In genomic region chr3:44444896-44445691, GRCh38 we compare ENCODE assay signal across 22 cellular contexts. TPM values are rescaled to one million over a fixed set of nuclear protein-coding genes. Genes with fewer than 3 reads are reported as not detected.
DNase-seq lines count a peak whose midpoint lies in the region; ATAC-seq, FAIRE-seq and TF ChIP-seq lines count a peak whose summit lies in the region.
"Had no signal": no experiment of that assay in that cellular context is flagged by ENCODE, and none has a peak within 500 bp of the region (broad histone marks: within the 10 kb centered on the region; RNA-seq: fewer than 3 reads in every experiment).

No MANE protein-coding gene starts in this region.

- no peak overlapping the region for H3K4me3 ChIP-seq in CD8-positive, alpha-beta T cell (ENCODE audit: low read depth, low read length)
- no peak overlapping the region for H3K4me3 ChIP-seq in GM12878
- H3K4me3 ChIP-seq: SJSA1 had no signal

- TF ChIP-seq RAD21 in GM12878 (IDR thresholded peaks at IDR 0.05; ENCODE audit: insufficient read depth, low read depth, low read length) = no peak

- no peaks in the 10 kb centered on the region for H3K27me3 Mint-ChIP-seq in activated naive CD4-positive, alpha-beta T cell treated with anti-CD3 and anti-CD28 coated beads for 36 hours (ENCODE audit: low read depth)
- no peaks in the 10 kb centered on the region for H3K27me3 Mint-ChIP-seq in CD8-positive, alpha-beta T cell (ENCODE audit: low read depth)
- no peaks in the 10 kb centered on the region for H3K27me3 Mint-ChIP-seq in naive thymus-derived CD8-positive, alpha-beta T cell

- in situ Hi-C loops in GM12878 (cut with MboI) = no loop called here

- peaks cover 30% of the 10 kb centered on the region for H3K9me3 Mint-ChIP-seq in activated naive CD4-positive, alpha-beta T cell treated with anti-CD3 and anti-CD28 coated beads for 36 hours
- H3K9me3 Mint-ChIP-seq in CD8-positive, alpha-beta T cell = peaks cover 2% of the 10 kb centered on the region
- H3K9me3 Mint-ChIP-seq in naive thymus-derived CD8-positive, alpha-beta T cell = peaks cover 0 to 10% (median 3%) of the 10 kb centered on the region in 9 donors

- no peak overlapping the region for H3K9ac ChIP-seq in GM12878 (ENCODE audit: control insufficient read depth, insufficient read depth, low read length)

- no peak for TF ChIP-seq CTCF in CD8-positive, alpha-beta T cell (IDR thresholded peaks at IDR 0.05)
- TF ChIP-seq CTCF in GM12878 (IDR thresholded peaks at IDR 0.05 in 2 of 3, conservative IDR thresholded peaks at IDR 0.05 in 1 of 3; ENCODE audit: control insufficient read depth in 2 of 3, extremely low read depth in 1 of 3, insufficient read depth in 1 of 3, low read depth in 3 of 3, low read length in 3 of 3) = no peak

- H3K4me3 Mint-ChIP-seq in activated naive CD4-positive, alpha-beta T cell treated with anti-CD3 and anti-CD28 coated beads for 36 hours = no peak overlapping the region
- no peak overlapping the region for H3K4me3 Mint-ChIP-seq in CD8-positive, alpha-beta T cell
- H3K4me3 Mint-ChIP-seq in naive thymus-derived CD8-positive, alpha-beta T cell = peak overlapping the region in 1 of 10 donors; percentile 42

- RAD21 ChIA-PET in GM12878 (lab: Charles Lee; ENCODE audit: unreplicated experiment) = no interaction called here

- peaks cover 36% of the 10 kb centered on the region for H3K4me1 Mint-ChIP-seq in activated naive CD4-positive, alpha-beta T cell treated with anti-CD3 and anti-CD28 coated beads for 36 hours (ENCODE audit: low read depth)
- peaks cover 23% of the 10 kb centered on the region for H3K4me1 Mint-ChIP-seq in CD8-positive, alpha-beta T cell (ENCODE audit: low read depth)
- peaks cover 23 to 41% (median 30%) of the 10 kb centered on the region in 4 donors for H3K4me1 Mint-ChIP-seq in naive thymus-derived CD8-positive, alpha-beta T cell

- no peaks in the 10 kb centered on the region for H3K79me2 ChIP-seq in GM12878 (ENCODE audit: control insufficient read depth, insufficient read depth, low read length)

- TSS peak; percentile 5 for BruUV-seq in GM12878 (replicated peaks; lab: Mats Ljungman, UMichigan)

- H3K27ac Mint-ChIP-seq in activated naive CD4-positive, alpha-beta T cell treated with anti-CD3 and anti-CD28 coated beads for 36 hours = peak overlapping the region; percentile 31
- peak overlapping the region; percentile 72 for H3K27ac Mint-ChIP-seq in CD8-positive, alpha-beta T cell
- peak overlapping the region in 8 of 10 donors; percentile 7 to 83 (median 68) for H3K27ac Mint-ChIP-seq in naive thymus-derived CD8-positive, alpha-beta T cell

- no peak for DNase-seq in activated naive CD4-positive, alpha-beta T cell treated with anti-CD3 and anti-CD28 coated beads for 36 hours
- DNase-seq in activated naive CD4-positive, alpha-beta T cell (lab: John Stamatoyannopoulos, UW) = no peak
- DNase-seq in CD8-positive, alpha-beta T cell = no peak
- DNase-seq in GM12878 (ENCODE audit: low read depth, low spot score) (no peak), DMS79 (lab: John Stamatoyannopoulos, UW) (no peak), SIG-M5 (lab: John Stamatoyannopoulos, UW) (no peak)
- DNase-seq in naive thymus-derived CD8-positive, alpha-beta T cell = no peak
- DNase-seq: 8988T, BE2C, DMS 273 treated with DMSO at 0.1 percent for 48 hours, GF-D8, KG1, NCI-H1048, NCI-H1436 treated with DMSO at 0.1 percent for 48 hours, NCI-H2081, NCI-H510A, NCI-H774, PC-3 had no signal

- intact Hi-C loops in activated naive CD4-positive, alpha-beta T cell treated with anti-CD3 and anti-CD28 coated beads for 36 hours (cut with micrococcal nuclease) = no loop called here
- intact Hi-C loops in CD8-positive, alpha-beta T cell (cut with DNase I, micrococcal nuclease) = no loop called here
- intact Hi-C loops in GM12878 (cut with micrococcal nuclease; ENCODE audit: unreplicated experiment) = no loop called here

- SMC1A ChIA-PET in GM12878 (lab: Charles Lee; ENCODE audit: uncharacterized antibody, unreplicated experiment) = interaction anchor here (0.6 kb wide), 1 partner anchor 49 kb away, joined by 3 read pairs; no protein-coding TSS in a partner anchor

- peaks cover 34% of the 10 kb centered on the region for H3K36me3 ChIP-seq in CD8-positive, alpha-beta T cell (ENCODE audit: insufficient read depth, low read length)
- peaks cover 16 to 27% of the 10 kb centered on the region in 2 experiments for H3K36me3 ChIP-seq in GM12878 (ENCODE audit: control insufficient read depth in 2 of 2, insufficient read depth in 2 of 2, low read length in 1 of 2)

- CTCF ChIA-PET in activated naive CD4-positive, alpha-beta T cell treated with anti-CD3 and anti-CD28 coated beads for 36 hours (lab: Charles Lee) = interaction anchor here (0.7 kb wide), 1 partner anchor 10 kb away, joined by 3 read pairs; no protein-coding TSS in a partner anchor
- CTCF ChIA-PET in CD8-positive, alpha-beta T cell (lab: Charles Lee) = no interaction called here
- CTCF ChIA-PET in GM12878 (lab: Yijun Ruan, JAX) = interaction anchor here (0.6 kb wide), 1 partner anchor 80 kb away, joined by 3 read pairs; no protein-coding TSS in a partner anchor

- no peak for TF ChIP-seq EP300 in GM12878 (IDR thresholded peaks at IDR 0.05; ENCODE audit: borderline replicate concordance in 1 of 2, control insufficient read depth in 1 of 2, low read depth in 2 of 2, low read length in 2 of 2)

- WGBS in GM12878 (ENCODE audit: insufficient coverage, insufficient replicate concordance, low lambda C conversion rate, missing lambda C conversion rate) = 96% methylated on average over 7 of the region's 7 CpGs

- H3K9me3 ChIP-seq in CD8-positive, alpha-beta T cell (ENCODE audit: low read length) = no peaks in the 10 kb centered on the region
- H3K9me3 ChIP-seq in GM12878 (replicated peaks; ENCODE audit: control insufficient read depth, insufficient read depth, low read length) = no peaks in the 10 kb centered on the region; the same call in 2 of the 3 replicates
- H3K9me3 ChIP-seq: BE2C had no signal

- H3K27me3 ChIP-seq in CD8-positive, alpha-beta T cell (ENCODE audit: insufficient read depth, low read length) = no peaks in the 10 kb centered on the region
- no peaks in the 10 kb centered on the region for H3K27me3 ChIP-seq in GM12878 (replicated peaks in 1 of 2; ENCODE audit: control insufficient read depth in 2 of 2, insufficient read depth in 2 of 2, low read length in 1 of 2)
- H3K27me3 ChIP-seq: BE2C, SJSA1 had no signal

- no peak for TF ChIP-seq POLR2A in GM12878 (IDR thresholded peaks at IDR 0.05; ENCODE audit: low read depth, low read length)

- no peak for FAIRE-seq in GM12878 (lab: Jason Lieb, UNC)
- FAIRE-seq: HepG2 had no signal

- no peak overlapping the region for H2AFZ ChIP-seq in GM12878 (ENCODE audit: control insufficient read depth, low read depth, low read length)

- POLR2A ChIA-PET in CD8-positive, alpha-beta T cell (lab: Charles Lee) = no interaction called here
- POLR2A ChIA-PET in GM12878 (lab: Charles Lee) = interaction anchor here (0.8 kb wide), 1 partner anchor 33 kb away, joined by 3 read pairs; no protein-coding TSS in a partner anchor
- POLR2A ChIA-PET in naive thymus-derived CD8-positive, alpha-beta T cell (lab: Charles Lee) = no interaction called here

- H3K36me3 Mint-ChIP-seq in activated naive CD4-positive, alpha-beta T cell treated with anti-CD3 and anti-CD28 coated beads for 36 hours (ENCODE audit: low read depth) = peaks cover 60% of the 10 kb centered on the region
- peaks cover 66% of the 10 kb centered on the region for H3K36me3 Mint-ChIP-seq in CD8-positive, alpha-beta T cell
- peaks cover 35 to 58% (median 49%) of the 10 kb centered on the region in 3 donors for H3K36me3 Mint-ChIP-seq in naive thymus-derived CD8-positive, alpha-beta T cell

- no peak for ATAC-seq in CD8-positive, alpha-beta T cell
- no peak for ATAC-seq in GM12878
- no peak for ATAC-seq in naive thymus-derived CD8-positive, alpha-beta T cell
- no peak for ATAC-seq in GM19328 (IDR thresholded peaks at IDR 0.05; ENCODE audit: unreplicated experiment)
- ATAC-seq: HepG2, PC-3 had no signal

- no peaks in the 10 kb centered on the region for H4K20me1 ChIP-seq in GM12878 (ENCODE audit: control insufficient read depth, insufficient read depth)

- peaks cover 6% of the 10 kb centered on the region for H3K4me1 ChIP-seq in CD8-positive, alpha-beta T cell (ENCODE audit: insufficient read depth, low read length)
- peaks cover 14% of the 10 kb centered on the region for H3K4me1 ChIP-seq in GM12878 (ENCODE audit: control insufficient read depth, insufficient read depth, low read length)
- H3K4me1 ChIP-seq: BE2C, SJSA1 had no signal

- no peak overlapping the region for H3K27ac ChIP-seq in CD8-positive, alpha-beta T cell (ENCODE audit: low read depth, low read length)
- H3K27ac ChIP-seq in GM12878 (ENCODE audit: control insufficient read depth, insufficient read depth) = no peak overlapping the region
- H3K27ac ChIP-seq: RWPE1, SJSA1 had no signal

- H3K4me2 ChIP-seq in GM12878 (ENCODE audit: control insufficient read depth, insufficient read depth) = no peak overlapping the region

RNA-seq across cellular contexts. Expression of gene ZNF445, which starts 32.4 kb away (rescaled TPM):
- total RNA-seq in activated naive CD4-positive, alpha-beta T cell treated with anti-CD3 and anti-CD28 coated beads for 36 hours = 10 to 100 TPM; 19.0 TPM
- total RNA-seq in CD8-positive, alpha-beta T cell = 1 to 10 TPM; 4.8 to 5.2 TPM
- 35.8 and 37.5 TPM in 2 replicates for total RNA-seq in GM12878 (2013; cell fraction: nucleolus; rRNA removed)
- 4.9 and 5.4 TPM in 2 replicates for total RNA-seq in GM12878 (2014; rRNA removed)
- 7.6 and 9.0 TPM in 2 replicates for total RNA-seq in GM12878 (2014; rRNA removed; fragmentation: Illumina TruSeq; extraction: Trizol)
- total RNA-seq in GM12878 (2021) = 14.4 and 15.5 TPM in 2 replicates
- polyA plus RNA-seq in GM12878 (2011; ENCODE audit: low read depth) = 3.3 TPM
- 5.7 and 6.2 TPM in 2 replicates for polyA plus RNA-seq in GM12878 (2011; rRNA removed)
- 3.9 and 4.0 TPM in 2 replicates for polyA plus RNA-seq in GM12878 (2011; cell fraction: cytosol; rRNA removed)
- 8.3 and 9.2 TPM in 2 replicates for polyA plus RNA-seq in GM12878 (2011; cell fraction: nucleus; rRNA removed)
- polyA plus RNA-seq in GM12878 (2012) = 4.3 TPM in 2 replicates
- 7.2 and 8.6 TPM in 2 replicates for polyA plus RNA-seq in GM12878 (2014; fragmentation: Illumina TruSeq; extraction: Trizol)
- polyA plus RNA-seq in GM12878 (2014; fragmentation: Nextera tagmentation; extraction: Ambion mirVana) = under 1 TPM; 0.80 to 0.85 TPM
- 7.2 and 8.0 TPM in 2 replicates for polyA plus RNA-seq in GM12878 (2014; rRNA removed)
- 1 to 10 TPM; 3.5 to 4.4 TPM for polyA plus RNA-seq in GM12878 (2016; fragmentation: Nextera tagmentation; extraction: Ambion mirVana)
- 13.0 and 13.4 TPM in 2 replicates for polyA minus RNA-seq in GM12878 (2011; rRNA and poly(A)+ RNA removed)
- 3.5 and 4.3 TPM in 2 replicates for polyA minus RNA-seq in GM12878 (2011; cell fraction: cytosol; rRNA and poly(A)+ RNA removed)
- polyA minus RNA-seq in GM12878 (2011; cell fraction: nucleus; rRNA and poly(A)+ RNA removed) = 4.6 and 11.0 TPM in 2 replicates
- total RNA-seq in naive thymus-derived CD8-positive, alpha-beta T cell = 10 to 100 TPM; 31.1 to 32.2 TPM
- 1 to 10 TPM; 2.8 to 3.3 (median 3.0) TPM for polyA plus RNA-seq in naive thymus-derived CD8-positive, alpha-beta T cell
